9 cellular contexts compared by ENCODE assay signal in the genomic region with DNA sequence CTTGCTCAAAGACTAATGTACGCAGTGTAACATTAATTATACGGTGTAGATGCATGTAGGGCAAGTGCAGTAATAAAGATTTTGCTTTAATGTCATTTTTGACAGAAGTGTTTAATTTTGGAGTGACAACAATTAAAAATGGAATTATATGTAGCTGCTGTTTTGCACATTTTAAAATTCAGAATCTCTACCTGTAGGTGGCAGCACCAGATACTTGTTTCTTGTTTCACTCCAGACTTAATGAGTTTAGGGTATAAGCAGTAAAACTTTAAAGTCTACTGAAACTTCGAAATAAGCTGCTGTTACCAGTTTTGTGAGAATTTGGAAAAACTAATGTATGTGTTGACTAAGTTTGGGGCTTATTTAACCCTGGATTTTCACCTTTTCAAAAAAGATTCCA.
DNase-seq lines count a peak whose midpoint lies in the region; ATAC-seq and TF ChIP-seq lines count a peak whose summit lies in the region.
"Had no signal": no experiment of that assay in that cellular context is flagged by ENCODE, and none has a peak within 500 bp of the region (broad histone marks: within the 10 kb centered on the region; RNA-seq: fewer than 3 reads in every experiment).

No MANE protein-coding gene starts in this region.

- H3K27ac Mint-ChIP-seq in activated T-cell treated with anti-CD3 and anti-CD28 coated beads, Interleukin-2, amount 50 U/mL, for 72 hours, result no peak overlapping the region
- peak overlapping the region in 1 of 5 experiments; percentile 15 for H3K27ac Mint-ChIP-seq in brain
- H3K27ac Mint-ChIP-seq: activated naive CD4-positive, alpha-beta T cell treated with anti-CD3 and anti-CD28 coated beads, Interleukin-2, amount 50 U/mL, for 24 hours had no signal

- peaks cover 0 to 4% of the 10 kb centered on the region in 2 donors for H3K36me3 Mint-ChIP-seq in activated T-cell treated with anti-CD3 and anti-CD28 coated beads, Interleukin-2, amount 50 U/mL, for 72 hours (ENCODE audit: insufficient read depth in 2 of 2)
- peaks cover 38% of the 10 kb centered on the region for H3K36me3 Mint-ChIP-seq in brain
- H3K36me3 Mint-ChIP-seq: activated naive CD4-positive, alpha-beta T cell treated with anti-CD3 and anti-CD28 coated beads, Interleukin-2, amount 50 U/mL, for 24 hours had no signal

- H3K9me3 Mint-ChIP-seq in activated T-cell treated with anti-CD3 and anti-CD28 coated beads, Interleukin-2, amount 50 U/mL, for 72 hours, result no peaks in the 10 kb centered on the region
- H3K9me3 Mint-ChIP-seq in brain, result peaks cover 0 to 4% (median 0%) of the 10 kb centered on the region in 5 experiments
- H3K9me3 Mint-ChIP-seq: activated naive CD4-positive, alpha-beta T cell treated with anti-CD3 and anti-CD28 coated beads, Interleukin-2, amount 50 U/mL, for 24 hours had no signal

- no peak overlapping the region for H3K4me3 Mint-ChIP-seq in activated T-cell treated with anti-CD3 and anti-CD28 coated beads, Interleukin-2, amount 50 U/mL, for 72 hours
- H3K4me3 Mint-ChIP-seq in brain, result no peak overlapping the region
- H3K4me3 Mint-ChIP-seq: activated naive CD4-positive, alpha-beta T cell treated with anti-CD3 and anti-CD28 coated beads, Interleukin-2, amount 50 U/mL, for 24 hours had no signal

- peak; percentile 1 to 8 for DNase-seq in activated T-cell treated with anti-CD3 and anti-CD28 coated beads, Interleukin-2, amount 50 U/mL, for 72 hours
- no peak for DNase-seq in activated T-cell treated with anti-CD3 and anti-CD28 coated beads, Interleukin-2, amount 50 U/mL, for 48 hours
- DNase-seq in M059J (ENCODE audit: low read depth), result peak; percentile 42
- peak; percentile 40 to 52 for DNase-seq in lung microvascular endothelial cell (ENCODE audit: low read depth in 2 of 2)
- no peak for DNase-seq in islet precursor cell
- no peak for DNase-seq in activated CD8-positive, alpha-beta memory T cell treated with anti-CD3 and anti-CD28 coated beads, Interleukin-2, amount 50 U/mL, for 4 hours

- no peaks in the 10 kb centered on the region for H3K27me3 Mint-ChIP-seq in activated T-cell treated with anti-CD3 and anti-CD28 coated beads, Interleukin-2, amount 50 U/mL, for 72 hours (ENCODE audit: low read depth)
- peaks cover 3% of the 10 kb centered on the region for H3K27me3 Mint-ChIP-seq in brain
- H3K27me3 Mint-ChIP-seq: activated naive CD4-positive, alpha-beta T cell treated with anti-CD3 and anti-CD28 coated beads, Interleukin-2, amount 50 U/mL, for 24 hours had no signal

- peak; percentile 72 to 79 for TF ChIP-seq CTCF in brain (conservative IDR thresholded peaks at IDR 0.05)

- H3K4me1 Mint-ChIP-seq in activated T-cell treated with anti-CD3 and anti-CD28 coated beads, Interleukin-2, amount 50 U/mL, for 72 hours (ENCODE audit: low read depth), result no peaks in the 10 kb centered on the region
- H3K4me1 Mint-ChIP-seq in brain, result peaks cover 48% of the 10 kb centered on the region
- H3K4me1 Mint-ChIP-seq: activated naive CD4-positive, alpha-beta T cell treated with anti-CD3 and anti-CD28 coated beads, Interleukin-2, amount 50 U/mL, for 24 hours had no signal

- no peak for ATAC-seq in activated T-cell treated with anti-CD3 and anti-CD28 coated beads, Interleukin-2, amount 50 U/mL, for 72 hours (replicated peaks in 1 of 2)
- ATAC-seq in GM21529 (IDR thresholded peaks at IDR 0.05; ENCODE audit: unreplicated experiment), result no peak

Comparison
In these comparisons a context has a peak if more than half of its experiments do, and no peak if none do; other contexts are left out.
1. DNase-seq: peak in activated T-cell treated with anti-CD3 and anti-CD28 coated beads, Interleukin-2, amount 50 U/mL, for 72 hours (2 of 2), M059J (single experiment) and lung microvascular endothelial cell (2 of 2); none in activated T-cell treated with anti-CD3 and anti-CD28 coated beads, Interleukin-2, amount 50 U/mL, for 48 hours (0 of 2), islet precursor cell (single experiment) and activated CD8-positive, alpha-beta memory T cell treated with anti-CD3 and anti-CD28 coated beads, Interleukin-2, amount 50 U/mL, for 4 hours (single experiment).